20 cellular contexts compared by ENCODE assay signal in genomic region chr10:71816931-71817631, GRCh38. TPM values are rescaled to one million over a fixed set of nuclear protein-coding genes. Genes with fewer than 3 reads are reported as not detected.
A peak's percentile ranks its signal among the peaks of the same experiment; 100 is the strongest.
DNase-seq lines count a peak whose midpoint lies in the region; ATAC-seq and TF ChIP-seq lines count a peak whose summit lies in the region.
"Had no signal": no experiment of that assay in that cellular context is flagged by ENCODE, and none has a peak within 500 bp of the region (broad histone marks: within the 10 kb centered on the region; RNA-seq: fewer than 3 reads in every experiment).

No MANE protein-coding gene starts in this region.

- BruUV-seq in Caco-2 (replicated peaks; lab: Mats Ljungman, UMichigan) (TSS peak; percentile 90), Panc1 (replicated peaks; lab: Mats Ljungman, UMichigan) (TSS peak; percentile 94)

- H3K36me3 ChIP-seq in Caco-2 (ENCODE audit: control insufficient read depth, insufficient read depth, low read length) (peaks cover 26% of the 10 kb centered on the region), Panc1 (ENCODE audit: control insufficient read depth, insufficient read depth, low read length) (peaks cover 53% of the 10 kb centered on the region), gastrocnemius medialis (peaks cover 10 to 75% of the 10 kb centered on the region in 2 donors)

- no peak for ATAC-seq in Panc1
- no peak for ATAC-seq in gastrocnemius medialis
- no peak for ATAC-seq in GM18861 (IDR thresholded peaks at IDR 0.05; ENCODE audit: unreplicated experiment)
- ATAC-seq: activated CD8-positive, alpha-beta T cell treated with anti-CD3 and anti-CD28 coated beads for 36 hours; GM23338; WTC11 had no signal

- in situ Hi-C loops in Panc1 (cut with HindIII; ENCODE audit: low pct_unique_long_range_greater_than_20kb, low sequenced_read_pairs) (no loop called here), gastrocnemius medialis (cut with MboI; ENCODE audit: low sequenced_read_pairs in 4 of 4) (loop anchor here (10.0 to 25.0 kb wide), 4 partner anchors 430 to 505 kb away; partner anchors contain the start of genes CDH23 (in 2 of the 4) and SLC29A3 (in 2 of the 4))

- POLR2A ChIA-PET in Caco-2 (lab: Charles Lee) (no interaction called here), Panc1 (lab: Charles Lee) (no interaction called here)

- TF ChIP-seq CTCF in Caco-2 (IDR thresholded peaks at IDR 0.05; ENCODE audit: insufficient read depth in 1 of 2, low read depth in 1 of 2, low read length in 1 of 2, severe bottlenecking in 1 of 2, unreplicated experiment in 1 of 2) (no peak), Panc1 (IDR thresholded peaks at IDR 0.05) (no peak), endothelial cell (IDR thresholded peaks at IDR 0.05; ENCODE audit: unreplicated experiment) (no peak), gastrocnemius medialis (IDR thresholded peaks at IDR 0.05 in 4 of 5, conservative IDR thresholded peaks at IDR 0.05 in 1 of 5) (no peak)

- H3K27ac Mint-ChIP-seq in Caco-2 (ENCODE audit: unreplicated experiment) = no peak overlapping the region
- H3K27ac Mint-ChIP-seq in endothelial cell (ENCODE audit: unreplicated experiment) = peak overlapping the region; percentile 52
- H3K27ac Mint-ChIP-seq in immature natural killer cell = peak overlapping the region in 2 of 6 donors; percentile 8 to 48
- H3K27ac Mint-ChIP-seq: activated T-helper 2 cell treated with anti-CD3 and anti-CD28 coated beads, Interferon-gamma antibody, Interleukin-2, Interleukin-4, amounts not matched to agents 10 μg/mL and 5 μg/mL and 100 μg/mL, durations not matched to agents 14 hours and 24 hours and 36 hours; B cell; GM23338; nephron had no signal

- no peaks in the 10 kb centered on the region for H3K4me1 ChIP-seq in Caco-2
- peaks cover 48% of the 10 kb centered on the region for H3K4me1 ChIP-seq in Panc1 (ENCODE audit: control insufficient read depth, insufficient read depth, low read length)
- peaks cover 15 to 25% of the 10 kb centered on the region in 2 donors for H3K4me1 ChIP-seq in gastrocnemius medialis

- intact Hi-C loops in Caco-2 (cut with micrococcal nuclease; ENCODE audit: unreplicated experiment) = no loop called here
- intact Hi-C loops in Panc1 (cut with micrococcal nuclease; ENCODE audit: unreplicated experiment) = loop anchor here (5.0 to 10.0 kb wide), 3 partner anchors 112 to 502 kb away; partner anchors contain the start of gene SLC29A3
- intact Hi-C loops in gastrocnemius medialis (cut with DNase I; ENCODE audit: low total_unique reads) = no loop called here

- H3K27me3 ChIP-seq in Caco-2 (replicated peaks; ENCODE audit: control insufficient read depth, insufficient read depth, low read length) (no peaks in the 10 kb centered on the region), Panc1 (ENCODE audit: control insufficient read depth, insufficient read depth, low read length) (no peaks in the 10 kb centered on the region), gastrocnemius medialis (no peaks in the 10 kb centered on the region)
- H3K27me3 ChIP-seq: gastroesophageal sphincter had no signal

- no peak for TF ChIP-seq POLR2A in gastrocnemius medialis (IDR thresholded peaks at IDR 0.05)

- H3K27me3 Mint-ChIP-seq in Caco-2 (ENCODE audit: insufficient read depth, unreplicated experiment) (no peaks in the 10 kb centered on the region), endothelial cell (ENCODE audit: unreplicated experiment) (peaks cover 9% of the 10 kb centered on the region), immature natural killer cell (ENCODE audit: low read depth in 3 of 3) (peaks cover 0 to 3% (median 1%) of the 10 kb centered on the region in 3 donors)
- H3K27me3 Mint-ChIP-seq: activated CD8-positive, alpha-beta T cell treated with anti-CD3 and anti-CD28 coated beads for 36 hours; B cell had no signal

- no peaks in the 10 kb centered on the region for H3K9me3 ChIP-seq in Caco-2
- no peaks in the 10 kb centered on the region for H3K9me3 ChIP-seq in Panc1 (ENCODE audit: control insufficient read depth, insufficient read depth, low read depth, low read length)
- H3K9me3 ChIP-seq in gastrocnemius medialis = no peaks in the 10 kb centered on the region
- H3K9me3 ChIP-seq: gastroesophageal sphincter had no signal

- CTCF ChIA-PET in Caco-2 (lab: Charles Lee) (interaction anchor here (0.5 kb wide), 1 partner anchor 736 kb away, joined by 4 read pairs; no protein-coding TSS in a partner anchor), Panc1 (lab: Charles Lee) (no interaction called here)

- H3K27ac ChIP-seq in Panc1 (ENCODE audit: low read length) = peak overlapping the region; percentile 23; the same call in 1 of the 2 replicates
- peak overlapping the region; percentile 61 to 69 (median 68) for H3K27ac ChIP-seq in gastrocnemius medialis
- H3K27ac ChIP-seq: epithelial cell of prostate had no signal

- H3K4me1 Mint-ChIP-seq in Caco-2 (ENCODE audit: low read depth, unreplicated experiment) = peaks cover 7% of the 10 kb centered on the region
- peaks cover 3% of the 10 kb centered on the region for H3K4me1 Mint-ChIP-seq in endothelial cell (ENCODE audit: unreplicated experiment)
- peaks cover 7 to 9% of the 10 kb centered on the region in 2 donors for H3K4me1 Mint-ChIP-seq in immature natural killer cell
- H3K4me1 Mint-ChIP-seq: nephron, WTC11 had no signal

- DNase-seq in Caco-2 = no peak
- DNase-seq in Panc1 (ENCODE audit: low read depth, low spot score) = no peak
- DNase-seq in endothelial cell (ENCODE audit: low spot score) = no peak
- no peak for DNase-seq in gastrocnemius medialis
- DNase-seq in immature natural killer cell = no peak
- DNase-seq in DMS153 (lab: John Stamatoyannopoulos, UW) = no peak
- DNase-seq: activated CD8-positive, alpha-beta T cell treated with anti-CD3 and anti-CD28 coated beads for 36 hours; DMS 273 treated with DMSO at 0.1 percent for 48 hours; NCI-H187 treated with DMSO at 0.1 percent for 48 hours; SHP77; T-helper 2 cell had no signal

- H3K36me3 Mint-ChIP-seq in Caco-2 (ENCODE audit: insufficient read depth, unreplicated experiment) (peaks cover 89% of the 10 kb centered on the region), endothelial cell (ENCODE audit: low read depth, unreplicated experiment) (peaks cover 60% of the 10 kb centered on the region), immature natural killer cell (peaks cover 14 to 55% (median 30%) of the 10 kb centered on the region in 3 donors)

- H3K4me3 ChIP-seq in Caco-2 (ENCODE audit: low read depth, low read length) (no peak overlapping the region), Panc1 (ENCODE audit: low read depth in 2 of 2, low read length in 2 of 2) (no peak overlapping the region), gastrocnemius medialis (no peak overlapping the region)
- H3K4me3 ChIP-seq: gastroesophageal sphincter, GM23338, lung had no signal

- H3K4me3 Mint-ChIP-seq in Caco-2 (ENCODE audit: unreplicated experiment) (no peak overlapping the region), endothelial cell (ENCODE audit: unreplicated experiment) (peak overlapping the region; percentile 25), immature natural killer cell (no peak overlapping the region)
- H3K4me3 Mint-ChIP-seq: activated CD8-positive, alpha-beta T cell treated with anti-CD3 and anti-CD28 coated beads for 36 hours; B cell; GM23338; nephron; WTC11 had no signal

- H3K9me3 Mint-ChIP-seq in Caco-2 (ENCODE audit: unreplicated experiment) (no peaks in the 10 kb centered on the region), endothelial cell (ENCODE audit: unreplicated experiment) (no peaks in the 10 kb centered on the region), immature natural killer cell (no peaks in the 10 kb centered on the region)
- H3K9me3 Mint-ChIP-seq: activated CD8-positive, alpha-beta T cell treated with anti-CD3 and anti-CD28 coated beads for 36 hours; activated T-helper 2 cell treated with anti-CD3 and anti-CD28 coated beads, Interferon-gamma antibody, Interleukin-2, Interleukin-4, amounts not matched to agents 10 μg/mL and 5 μg/mL and 100 μg/mL, durations not matched to agents 14 hours and 24 hours and 36 hours; GM23338; nephron; WTC11 had no signal

RNA-seq across cellular contexts. Expression of gene PSAP, which starts 34.0 kb away (rescaled TPM):
- total RNA-seq in Caco-2 (2022) = 1,227 and 1,316 TPM in 2 replicates
- 3,649 TPM for total RNA-seq in Panc1 (2021; ENCODE audit: unreplicated experiment)
- 4,189 TPM for polyA plus RNA-seq in Panc1 (2012; ENCODE audit: insufficient read length)
- total RNA-seq in endothelial cell (ENCODE audit: unreplicated experiment) = 676 TPM
- 1,000 to 10,000 TPM in 3 of 4 donors, 100 to 1,000 TPM in 1; 833 to 1,730 (median 1,179) TPM for total RNA-seq in gastrocnemius medialis
- 1,000 to 10,000 TPM in 1 of 3 donors, 100 to 1,000 TPM in 2; 690 to 1,091 (median 798) TPM for polyA plus RNA-seq in immature natural killer cell

RNA-seq across cellular contexts. Expression of gene VSIR, which starts 43.8 kb away (rescaled TPM):
- total RNA-seq in Caco-2 (2022) (41.9 and 44.0 TPM in 2 replicates), Panc1 (2021; ENCODE audit: unreplicated experiment) (34.9 TPM), endothelial cell (ENCODE audit: unreplicated experiment) (86.1 TPM), gastrocnemius medialis (10 to 100 TPM in 3 of 4 donors, 1 to 10 TPM in 1; 7.9 to 20.7 (median 16.9) TPM)
- polyA plus RNA-seq in Panc1 (2012; ENCODE audit: insufficient read length) = 45.4 TPM
- polyA plus RNA-seq in immature natural killer cell = 100 to 1,000 TPM; 183 to 376 (median 274) TPM
